ENCODE assay signal across 8 cellular contexts in genomic region chr20:16761305-16761829, GRCh38. TPM values are rescaled to one million over a fixed set of nuclear protein-coding genes. Genes with fewer than 3 reads are reported as not detected.
DNase-seq lines count a peak whose midpoint lies in the region; ATAC-seq and TF ChIP-seq lines count a peak whose summit lies in the region.

No MANE protein-coding gene starts in this region.

- peak; percentile 94 to 95 for TF ChIP-seq RAD21 in liver (IDR thresholded peaks at IDR 0.05)

- DNase-seq in Right ventricle myocardium inferior (ENCODE audit: missing footprints) (no peak), cardiac septum (ENCODE audit: low spot score) (no peak), NCI-H345 (lab: John Stamatoyannopoulos, UW) (peak; percentile 84), dermis blood vessel endothelial cell (peak; percentile 82)
- DNase-seq in stimulated activated CD8-positive, alpha-beta memory T cell treated with anti-CD3 and anti-CD28 coated beads, Interleukin-15, amount 100 ng/mL, for 48 hours (ENCODE audit: low read depth in 2 of 2): peak; percentile 2 to 12

- peaks cover 0 to 2% (median 0%) of the 10 kb centered on the region in 4 donors for H3K4me1 ChIP-seq in liver (ENCODE audit: control insufficient read depth in 4 of 4, insufficient read depth in 4 of 4, low read length in 3 of 4)

- no peaks in the 10 kb centered on the region for H3K36me3 ChIP-seq in liver (ENCODE audit: control insufficient read depth in 4 of 4, insufficient read depth in 3 of 4, low read depth in 1 of 4, low read length in 3 of 4)

- ATAC-seq in Right ventricle myocardium inferior (peak; percentile 56), HG03095 (IDR thresholded peaks at IDR 0.05; ENCODE audit: unreplicated experiment) (peak; percentile 65)
- ATAC-seq in activated CD4-positive, CD25-positive, alpha-beta regulatory T cell treated with anti-CD3 and anti-CD28 coated beads, Interleukin-2, amount 50 U/mL, for 24 hours: peak; percentile 35 to 41

- H3K27ac ChIP-seq in liver (ENCODE audit: low read depth in 1 of 2, low read length in 2 of 2): no peak overlapping the region

- peak; percentile 80 for TF ChIP-seq CTCF in liver (IDR thresholded peaks at IDR 0.05; ENCODE audit: low read depth, low read length, missing input control)

- WGBS in liver: 0% methylated on average over 3 of the region's 3 CpGs

- intact Hi-C loops in Right ventricle myocardium inferior (cut with DNase I) (loop anchor here (5.0 kb wide), 2 partner anchors 59 to 244 kb away; no protein-coding TSS in a partner anchor), cardiac septum (cut with DNase I) (loop anchor here (5.0 kb wide), 1 partner anchor 244 kb away; no protein-coding TSS in a partner anchor)

- no peaks in the 10 kb centered on the region for H3K9me3 ChIP-seq in liver (ENCODE audit: control insufficient read depth in 4 of 4, low read length in 3 of 4)

- no peaks in the 10 kb centered on the region for H3K27me3 ChIP-seq in liver (ENCODE audit: control insufficient read depth in 4 of 4, insufficient read depth in 4 of 4, low read length in 3 of 4)

- no peak overlapping the region for H3K9ac ChIP-seq in liver (ENCODE audit: low read depth in 1 of 2, low read length in 2 of 2)

- H3K4me3 ChIP-seq in liver (ENCODE audit: low read depth in 1 of 3, low read length in 3 of 3): no peak overlapping the region

TF ChIP-seq in liver, 16 proteins besides CTCF, POLR2A, EP300 and RAD21:
- TF ChIP-seq FOXA1 (IDR thresholded peaks at IDR 0.05) (peak; percentile 25), YY1 (IDR thresholded peaks at IDR 0.05) (no peak)
TF ChIP-seq in liver: peak in this region for 1.

RNA-seq across cellular contexts. Expression of gene OTOR, which starts 13.2 kb away (rescaled TPM):
- not detected for total RNA-seq in Right ventricle myocardium inferior
- not detected for total RNA-seq in cardiac septum
- not detected in 2 replicates for total RNA-seq in dermis blood vessel endothelial cell
- not detected for total RNA-seq in liver
- polyA plus RNA-seq in liver: not detected

RNA-seq across cellular contexts. Expression of gene SNRPB2, which starts 31.5 kb away (rescaled TPM):
- total RNA-seq in Right ventricle myocardium inferior: 34.7 TPM
- total RNA-seq in cardiac septum: 27.7 TPM
- total RNA-seq in dermis blood vessel endothelial cell: 51.2 and 55.8 TPM in 2 replicates
- 10 to 100 TPM; 13.9 to 22.2 TPM for total RNA-seq in liver
- polyA plus RNA-seq in liver: 10 to 100 TPM; 19.9 to 36.0 TPM

Comparison
In these comparisons a context has a peak if more than half of its experiments do, and no peak if none do; other contexts are left out.
1. DNase-seq: peak in NCI-H345 (single experiment), dermis blood vessel endothelial cell (single experiment) and stimulated activated CD8-positive, alpha-beta memory T cell treated with anti-CD3 and anti-CD28 coated beads, Interleukin-15, amount 100 ng/mL, for 48 hours (2 of 2); none in Right ventricle myocardium inferior (single experiment) and cardiac septum (single experiment).
2. Peak in every context shown above with its lines, with median percentiles within 50 percentile points of each other: ATAC-seq.